In the genomic region with DNA sequence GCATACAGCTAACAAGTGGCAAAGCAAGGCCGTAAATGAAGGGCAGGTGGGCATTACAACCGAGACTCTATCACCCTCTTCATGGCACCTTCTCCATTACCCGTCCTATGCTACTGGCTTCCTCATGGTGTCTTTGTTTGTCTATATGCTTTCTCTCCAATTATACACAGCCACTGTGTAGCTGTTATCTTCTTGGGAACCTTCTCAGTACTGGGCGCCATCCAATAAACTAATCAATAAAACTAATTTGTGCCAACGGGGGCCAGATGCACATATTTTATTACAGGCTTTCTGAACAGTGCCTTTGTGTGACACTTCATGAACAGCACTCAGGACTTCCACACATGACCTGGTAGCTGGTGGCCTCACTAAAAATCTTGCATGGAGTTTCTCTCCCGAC, we compare ENCODE assay signal across 17 cellular contexts.
"Had no signal": no experiment of that assay in that cellular context is flagged by ENCODE, and none has a peak within 500 bp of the region (broad histone marks: within the 10 kb centered on the region; RNA-seq: fewer than 3 reads in every experiment).

No MANE protein-coding gene starts in this region.

- H3K27me3 ChIP-seq: heart right ventricle, testis, tibial nerve, upper lobe of right lung had no signal

- H3K4me3 ChIP-seq: heart right ventricle, testis, tibial nerve, upper lobe of right lung had no signal

- H3K36me3 ChIP-seq: heart right ventricle, tibial nerve, upper lobe of right lung had no signal

- H3K9me3 ChIP-seq: testis, tibial nerve, upper lobe of right lung had no signal

- ATAC-seq: esophagus mucosa; heart right ventricle; left lobe of liver; naive thymus-derived CD4-positive, alpha-beta T cell; sciatic nerve; stimulated activated naive B cell treated with anti-CD40 and anti-IgM and Interleukin-4, amounts not matched to agents 10 μg/mL and 1 μg/mL and 100 μg/mL, for 72 hours; stimulated activated naive CD8-positive, alpha-beta T cell treated with anti-CD3 and anti-CD28 coated beads, Interleukin-15, amount 100 ng/mL, for 72 hours; upper lobe of right lung had no signal

- H3K27ac ChIP-seq: heart right ventricle, testis, tibial nerve, upper lobe of right lung had no signal

- DNase-seq: effector memory CD4-positive, alpha-beta T cell; heart right ventricle; hypothalamus; islet precursor cell; mammary epithelial cell; naive thymus-derived CD4-positive, alpha-beta T cell; nephron progenitor cell; stimulated activated CD4-positive, alpha-beta T cell treated with anti-CD3 and anti-CD28 coated beads, Interleukin-2, amount 100 ng/mL, for 24 hours; stimulated activated CD4-positive, alpha-beta T cell treated with anti-CD3 and anti-CD28 coated beads, Interleukin-4, amount 100 ng/mL, for 4 hours; stimulated activated naive B cell treated with anti-CD40 and anti-IgM and Interleukin-4, amounts not matched to agents 10 μg/mL and 1 μg/mL and 100 μg/mL, for 72 hours; stimulated activated naive CD8-positive, alpha-beta T cell treated with anti-CD3 and anti-CD28 coated beads, Interleukin-15, amount 100 ng/mL, for 72 hours; testis; upper lobe of right lung had no signal

- H3K4me1 ChIP-seq: heart right ventricle, testis, tibial nerve, upper lobe of right lung had no signal
